18 cellular contexts compared by ENCODE assay signal in the genomic region with DNA sequence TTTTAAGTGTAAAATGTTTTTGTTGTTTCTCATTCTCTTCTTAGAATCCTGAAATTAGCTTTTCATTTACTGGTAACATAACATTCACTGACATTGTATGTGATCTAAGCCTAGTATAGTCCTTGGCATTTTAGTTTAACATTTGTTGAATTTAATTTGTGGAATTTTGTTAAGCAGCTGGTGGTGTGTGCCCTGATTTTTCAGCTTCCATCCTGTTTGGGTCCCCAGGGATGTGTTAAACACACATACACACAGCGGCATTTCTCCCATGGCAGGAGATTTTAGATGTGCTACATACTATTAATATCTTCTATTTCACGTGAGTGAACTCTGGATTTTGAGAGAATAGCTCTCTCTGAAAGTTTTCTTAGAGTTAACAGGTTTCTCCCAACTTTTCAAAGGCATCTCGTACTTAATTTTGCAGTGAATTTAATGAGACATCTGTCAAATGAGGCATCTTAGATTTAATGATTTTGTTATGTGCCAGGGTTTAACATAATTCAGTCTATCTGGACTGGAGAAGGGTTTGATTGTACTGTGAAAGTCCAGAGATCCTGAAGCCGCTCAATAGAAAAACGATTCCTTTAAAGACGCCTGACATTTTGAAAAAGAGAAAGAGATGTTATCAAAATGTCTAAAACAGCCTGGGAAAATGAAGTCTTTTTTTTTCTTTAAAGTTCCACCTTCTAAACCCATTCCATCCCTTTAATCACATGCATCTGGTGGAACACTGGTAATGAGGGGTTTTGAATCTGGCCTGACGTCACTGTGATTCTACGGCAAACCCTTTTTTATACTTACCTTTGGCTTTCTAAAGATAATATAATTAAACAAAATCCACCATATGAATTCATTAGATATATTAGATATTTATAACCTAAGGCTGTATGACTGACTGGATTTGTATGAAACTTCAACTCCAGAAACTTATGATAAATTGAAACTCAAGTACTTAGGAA. TPM values are rescaled to one million over a fixed set of nuclear protein-coding genes. Genes with fewer than 3 reads are reported as not detected.
DNase-seq lines count a peak whose midpoint lies in the region; ATAC-seq and FAIRE-seq lines count a peak whose summit lies in the region.
"Had no signal": no experiment of that assay in that cellular context is flagged by ENCODE, and none has a peak within 500 bp of the region (broad histone marks: within the 10 kb centered on the region; RNA-seq: fewer than 3 reads in every experiment).

No MANE protein-coding gene starts in this region.

- no peaks in the 10 kb centered on the region for H3K9me3 ChIP-seq in HUES6 (ENCODE audit: control insufficient read depth, insufficient read depth, low read depth, low read length)
- H3K9me3 ChIP-seq in mesodermal cell (ENCODE audit: control insufficient read depth, low read length), result no peaks in the 10 kb centered on the region
- H3K9me3 ChIP-seq: Caco-2 had no signal

- H3K36me3 ChIP-seq in HUES6 (ENCODE audit: control insufficient read depth, insufficient read depth, low read length) (no peaks in the 10 kb centered on the region), mesodermal cell (ENCODE audit: control insufficient read depth, insufficient read depth, low read length) (no peaks in the 10 kb centered on the region)

- no peak overlapping the region for H3K9ac ChIP-seq in HUES6 (ENCODE audit: low read length)

- FAIRE-seq in A204.1 (lab: Jason Lieb, UNC), result peak; percentile 6
- FAIRE-seq: K562 had no signal

- H3K27me3 ChIP-seq in HUES6 (ENCODE audit: control insufficient read depth, insufficient read depth, low read length), result no peaks in the 10 kb centered on the region

- DNase-seq in astrocyte of the hippocampus (ENCODE audit: low read depth, low spot score) (peak; percentile 61), NAMALWA (ENCODE audit: low spot score) (no peak), NCI-H1417 (lab: John Stamatoyannopoulos, UW) (no peak)
- DNase-seq: activated CD4-positive, alpha-beta T cell treated with anti-CD3 and anti-CD28 coated beads, Interleukin-2, amount 10 ng/mL, durations not matched to agents 24 days and 14 days; activated T-cell treated with anti-CD3 and anti-CD28 coated beads, Interleukin-2, amount 50 U/mL, for 4 hours; amniotic stem cell; Caco-2; H9; mammary epithelial cell; SIG-M5; small intestine; stimulated activated naive CD8-positive, alpha-beta T cell treated with anti-CD3 and anti-CD28 coated beads, Interleukin-15, Interleukin-2, amounts not matched to agents 100 U/mL and 50 U/mL, for 24 hours had no signal

- 85 to 100% methylated on average over 1 to 3 of the region's 8 CpGs for WGBS in mesodermal cell (ENCODE audit: insufficient coverage in 2 of 2), 2 experiments

- no peak for ATAC-seq in HG03175 (IDR thresholded peaks at IDR 0.05; ENCODE audit: unreplicated experiment)
- no peak for ATAC-seq in GM21423 (IDR thresholded peaks at IDR 0.05; ENCODE audit: unreplicated experiment)
- ATAC-seq: activated T-cell treated with anti-CD3 and anti-CD28 coated beads, Interleukin-2, amount 50 U/mL, for 4 hours; K562; stimulated activated naive CD8-positive, alpha-beta T cell treated with anti-CD3 and anti-CD28 coated beads, Interleukin-15, Interleukin-2, amounts not matched to agents 100 U/mL and 50 U/mL, for 24 hours had no signal

- H3K27ac ChIP-seq in HUES6 (ENCODE audit: low read depth, low read length) (0 out of 2 replicates have a peak overlapping the region, but pooled peaks have one; percentile 13), mesodermal cell (ENCODE audit: low read depth, low read length, severe bottlenecking) (peak overlapping the region; percentile 7)

- H3K4me1 ChIP-seq in HUES6 (ENCODE audit: control insufficient read depth, insufficient read depth, low read length), result peaks cover 49% of the 10 kb centered on the region
- H3K4me1 ChIP-seq in mesodermal cell (ENCODE audit: control insufficient read depth, insufficient read depth, low read length, poor library complexity, severe bottlenecking), result peaks cover 32% of the 10 kb centered on the region

- H3K4me3 ChIP-seq in HUES6 (ENCODE audit: low read depth, low read length) (no peak overlapping the region), mesodermal cell (ENCODE audit: extremely low read depth, insufficient read depth, low read length, poor library complexity, severe bottlenecking) (no peak overlapping the region)
- H3K4me3 ChIP-seq: K562 had no signal

RNA-seq across cellular contexts. Expression of a gene that starts 6.8 kb away (rescaled TPM):
- 17.7 TPM for polyA plus RNA-seq in mesodermal cell (2013, experiment 1 of 2)
- 15.9 TPM for polyA plus RNA-seq in mesodermal cell (2013, experiment 2 of 2)
